17 cellular contexts compared by ENCODE assay signal in the genomic region with DNA sequence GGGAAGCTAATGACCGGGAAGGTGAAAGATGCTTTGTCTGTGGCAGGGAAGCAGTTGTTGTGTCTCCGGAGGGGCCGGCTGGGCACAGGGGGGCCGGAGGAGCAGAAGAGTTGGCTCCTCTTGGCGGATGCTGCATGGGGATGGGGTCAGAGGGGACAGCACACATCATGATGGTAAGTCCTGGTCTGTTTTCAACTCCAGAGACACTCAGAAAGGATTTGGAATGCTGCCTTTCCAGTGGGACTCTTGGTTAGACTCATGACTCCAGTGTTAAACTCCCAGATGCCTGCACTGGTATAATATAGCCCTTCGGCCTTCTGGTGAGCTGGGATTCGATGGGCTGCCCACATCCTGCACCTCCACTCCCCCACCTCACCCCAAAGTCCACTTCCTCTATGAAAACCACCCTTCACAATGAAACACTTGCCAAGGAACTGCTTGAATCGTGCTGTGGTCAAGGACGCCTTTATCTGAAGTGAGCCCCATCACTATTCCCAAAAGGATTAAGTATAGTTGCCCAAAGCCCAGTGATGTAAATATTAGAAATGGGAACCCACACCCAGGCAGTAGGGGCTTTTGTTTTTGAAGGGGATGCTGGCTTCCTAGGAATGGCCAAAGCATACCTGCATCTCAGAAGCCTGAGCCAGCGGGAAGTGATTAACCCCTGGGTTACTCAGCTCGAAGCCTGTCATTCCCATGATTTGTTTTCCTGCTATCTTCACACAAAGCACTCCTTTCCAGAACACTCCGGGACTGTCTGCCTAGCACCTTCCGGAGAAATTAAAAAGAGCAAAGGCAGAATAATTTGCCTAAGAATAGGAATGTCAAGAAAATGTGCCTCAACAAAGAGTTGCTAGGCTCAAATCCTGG. TPM values are rescaled to one million over a fixed set of nuclear protein-coding genes. Genes with fewer than 3 reads are reported as not detected.
DNase-seq lines count a peak whose midpoint lies in the region; ATAC-seq and TF ChIP-seq lines count a peak whose summit lies in the region.
"Had no signal": no experiment of that assay in that cellular context is flagged by ENCODE, and none has a peak within 500 bp of the region (broad histone marks: within the 10 kb centered on the region; RNA-seq: fewer than 3 reads in every experiment).

No MANE protein-coding gene starts in this region.

- H3K9me1 ChIP-seq in IMR-90 (ENCODE audit: insufficient read depth, low read length) = peaks cover 21% of the 10 kb centered on the region

- no peak for ATAC-seq in IMR-90 (ENCODE audit: low read depth)
- ATAC-seq in WTC11 = peak; percentile 63
- ATAC-seq in HG03095 (IDR thresholded peaks at IDR 0.05; ENCODE audit: unreplicated experiment) = no peak
- ATAC-seq in GM18520 (IDR thresholded peaks at IDR 0.05; ENCODE audit: unreplicated experiment) = no peak
- ATAC-seq: esophagus mucosa had no signal

- H2AK5ac ChIP-seq in IMR-90 (ENCODE audit: low read depth, low read length) = peak overlapping the region; percentile 5; the same call in 1 of the 2 replicates

- H3K4me3 ChIP-seq in IMR-90 (ENCODE audit: insufficient read depth, low read depth, low read length) (no peak overlapping the region), stomach smooth muscle (ENCODE audit: low read length in 2 of 2) (peak overlapping the region in 1 of 2 donors; percentile 54), BE2C (ENCODE audit: low read depth, low read length) (no peak overlapping the region)
- H3K4me3 ChIP-seq: SJCRH30 had no signal

- H3K27me3 ChIP-seq in IMR-90 (ENCODE audit: control insufficient read depth, insufficient read depth, low read length) (no peaks in the 10 kb centered on the region), stomach smooth muscle (ENCODE audit: control insufficient read depth in 1 of 2, insufficient read depth in 2 of 2, low read length in 2 of 2) (no peaks in the 10 kb centered on the region), BE2C (no peaks in the 10 kb centered on the region)
- H3K27me3 ChIP-seq: SJCRH30 had no signal

- H3K4me3 Mint-ChIP-seq in WTC11 = peak overlapping the region; percentile 39
- H3K4me3 Mint-ChIP-seq: activated naive CD8-positive, alpha-beta T cell had no signal

- H2AK9ac ChIP-seq in IMR-90 (replicated peaks; ENCODE audit: low read depth, low read length, poor library complexity) = peak overlapping the region; percentile 6

- peak overlapping the region; percentile 9 for H3K4ac ChIP-seq in IMR-90 (ENCODE audit: low read depth, low read length)

- no peak for TF ChIP-seq POLR2A in IMR-90 (IDR thresholded peaks at IDR 0.05; ENCODE audit: low read depth, low read length)

- intact Hi-C loops in IMR-90 (cut with micrococcal nuclease) = no loop called here

- 0 out of 2 replicates have a peak overlapping the region, but pooled peaks have one; percentile 61 for H4K5ac ChIP-seq in IMR-90 (ENCODE audit: low read depth, low read length)

- H3K9ac ChIP-seq in IMR-90 (ENCODE audit: low read depth, low read length) = no peak overlapping the region
- peak overlapping the region; percentile 1 to 59 for H3K9ac ChIP-seq in stomach smooth muscle (ENCODE audit: low read length in 2 of 2)

- H3K23ac ChIP-seq in IMR-90 (ENCODE audit: low read depth, low read length) = 0 out of 2 replicates have a peak overlapping the region, but pooled peaks have one; percentile 7

- no peaks in the 10 kb centered on the region for H3K27me3 Mint-ChIP-seq in WTC11 (ENCODE audit: low read depth)

- H4K8ac ChIP-seq in IMR-90 (ENCODE audit: low read depth in 2 of 2, low read length in 2 of 2) = peak overlapping the region in 1 of 2 experiments; percentile 53; a peak in 2 of 4 replicates

- TF ChIP-seq CTCF in IMR-90 (conservative IDR thresholded peaks at IDR 0.05; ENCODE audit: low read depth, low read length) (no peak), WTC11 (IDR thresholded peaks at IDR 0.05) (no peak), BE2C (IDR thresholded peaks at IDR 0.05; ENCODE audit: low read depth, low read length) (no peak)

- H3K36me3 ChIP-seq in IMR-90 (ENCODE audit: control insufficient read depth, insufficient read depth, low read length) (peaks cover 6% of the 10 kb centered on the region), stomach smooth muscle (ENCODE audit: control insufficient read depth in 2 of 2, insufficient read depth in 2 of 2, low read length in 2 of 2) (peaks cover 2 to 7% of the 10 kb centered on the region in 2 donors), BE2C (peaks cover 4% of the 10 kb centered on the region)
- H3K36me3 ChIP-seq: SJCRH30 had no signal

- H3K56ac ChIP-seq in IMR-90 (ENCODE audit: extremely low read depth, insufficient read depth, low read length) = no peak overlapping the region

- peak overlapping the region; percentile 49; the same call in 1 of the 2 replicates for H3K14ac ChIP-seq in IMR-90 (replicated peaks; ENCODE audit: low read depth, low read length)

- H2BK20ac ChIP-seq in IMR-90 (ENCODE audit: low read depth, low read length) = peak overlapping the region; percentile 59

- peak overlapping the region; percentile 71 for H2AFZ ChIP-seq in IMR-90 (replicated peaks; ENCODE audit: low read length, poor library complexity)

- H3K27ac ChIP-seq in IMR-90 (ENCODE audit: insufficient read depth, low read length) (peak overlapping the region; percentile 22; the same call in 1 of the 2 replicates), stomach smooth muscle (ENCODE audit: low read length) (peak overlapping the region; percentile 89)
- H3K27ac ChIP-seq: SJCRH30 had no signal

- peaks cover 20% of the 10 kb centered on the region for H4K20me1 ChIP-seq in IMR-90 (ENCODE audit: insufficient read depth, low read length)

- peak overlapping the region; percentile 14; the same call in 1 of the 2 replicates for H4K91ac ChIP-seq in IMR-90 (ENCODE audit: insufficient read depth, low read depth, low read length)

- dilution Hi-C loops in IMR-90 (cut with HindIII; ENCODE audit: low sequenced_read_pairs, unreplicated experiment) = no loop called here

- peak overlapping the region; percentile 23; the same call in 1 of the 3 replicates for H2BK15ac ChIP-seq in IMR-90 (ENCODE audit: low read depth, low read length)

- CTCF ChIA-PET in IMR-90 (lab: Yijun Ruan, JAX) = interaction anchor here (0.6 kb wide), 1 partner anchor 258 kb away, joined by 3 read pairs; no protein-coding TSS in a partner anchor
- CTCF ChIA-PET in WTC11 (lab: Charles Lee) = interaction anchor here (2.9 to 4.0 kb wide), 2 partner anchors 13 to 29 kb away, joined by 6 to 27 read pairs; no protein-coding TSS in a partner anchor

- peaks cover 10% of the 10 kb centered on the region; the same call in 1 of the 2 replicates for H3K36me3 Mint-ChIP-seq in WTC11
- H3K36me3 Mint-ChIP-seq: activated naive CD8-positive, alpha-beta T cell had no signal

- H2BK5ac ChIP-seq in IMR-90 (ENCODE audit: low read depth, low read length, poor library complexity, severe bottlenecking) = peak overlapping the region; percentile 24

- no peaks in the 10 kb centered on the region for H3K79me1 ChIP-seq in IMR-90 (ENCODE audit: low read depth in 1 of 2, low read length in 2 of 2)

- peaks cover 76% of the 10 kb centered on the region for H3K4me1 Mint-ChIP-seq in WTC11

- no peak overlapping the region; the same call in 1 of the 2 replicates for H2BK120ac ChIP-seq in IMR-90 (ENCODE audit: low read depth, low read length)

- no peak overlapping the region for H3K4me2 ChIP-seq in IMR-90 (ENCODE audit: low read depth, low read length)

- no peak for TF ChIP-seq RAD21 in IMR-90 (IDR thresholded peaks at IDR 0.05; ENCODE audit: low read length)

- no peaks in the 10 kb centered on the region for H3K9me3 ChIP-seq in IMR-90 (ENCODE audit: control insufficient read depth, insufficient read depth, low read length)
- H3K9me3 ChIP-seq in stomach smooth muscle (ENCODE audit: control insufficient read depth in 2 of 2, low read length in 2 of 2) = no peaks in the 10 kb centered on the region
- no peaks in the 10 kb centered on the region for H3K9me3 ChIP-seq in BE2C
- H3K9me3 ChIP-seq: SJCRH30 had no signal

- POLR2A ChIA-PET in IMR-90 (lab: Charles Lee; ENCODE audit: unreplicated experiment) (no interaction called here), WTC11 (lab: Charles Lee) (interaction anchor here (0.7 to 1.7 kb wide), 4 partner anchors 12 to 267 kb away, joined by 4 to 6 read pairs (median 4); no protein-coding TSS in a partner anchor)

- no TSS peak for BruUV-seq in IMR-90 (replicated peaks; lab: Mats Ljungman, UMichigan)

- H3K9me3 Mint-ChIP-seq in WTC11 = no peaks in the 10 kb centered on the region

- WGBS in IMR-90 (ENCODE audit: extremely low coverage in 2 of 2, insufficient read length in 1 of 2), 2 experiments = 54% methylated on average over 4 of the region's 13 CpGs; no CpG with 5 or more reads in 1 of the 2 experiments

- H3K18ac ChIP-seq in IMR-90 (ENCODE audit: low read depth, low read length) = peak overlapping the region; percentile 58

- in situ Hi-C loops in IMR-90 (cut with MboI; ENCODE audit: low sequenced_read_pairs) = no loop called here

- H3K27ac Mint-ChIP-seq in WTC11 = peak overlapping the region; percentile 96
- H3K27ac Mint-ChIP-seq: activated naive CD8-positive, alpha-beta T cell had no signal

- peaks cover 24% of the 10 kb centered on the region for H3K4me1 ChIP-seq in IMR-90 (ENCODE audit: control insufficient read depth, insufficient read depth, low read length)
- H3K4me1 ChIP-seq in stomach smooth muscle (ENCODE audit: control insufficient read depth, insufficient read depth, low read length) = peaks cover 63% of the 10 kb centered on the region
- peaks cover 7% of the 10 kb centered on the region; the same call in 1 of the 2 replicates for H3K4me1 ChIP-seq in BE2C
- H3K4me1 ChIP-seq: SJCRH30 had no signal

- no peak for DNase-seq in IMR-90
- peak; percentile 43 for DNase-seq in WTC11 (ENCODE audit: low spot score)
- DNase-seq in iPS-NIHi11 (ENCODE audit: low spot score) = peak; percentile 34
- no peak for DNase-seq in NCI-H1417 (lab: John Stamatoyannopoulos, UW)
- no peak for DNase-seq in BE2C
- DNase-seq: C1 segment of cervical spinal cord; DND-41; hippocampal formation; mammary epithelial cell; posterior cingulate gyrus; SJCRH30; stimulated activated CD4-positive, alpha-beta T cell treated with anti-CD3 and anti-CD28 coated beads, Interleukin-1b, Interleukin-23, amount 100 ng/mL, for 48 hours had no signal

TF ChIP-seq in IMR-90, 13 proteins besides CTCF, POLR2A, EP300 and RAD21 (continues in another document):
- no peak for TF ChIP-seq MAFK (IDR thresholded peaks at IDR 0.05; ENCODE audit: low read depth, low read length)

RNA-seq across cellular contexts. Expression of a gene that starts 33.8 kb away (rescaled TPM):
- total RNA-seq in IMR-90 (2012; rRNA removed) (661 and 997 TPM in 2 replicates), WTC11 (2021) (370 to 421 TPM (median 382 TPM) in 3 replicates)
- 1,566 and 1,623 TPM in 2 replicates for polyA plus RNA-seq in IMR-90 (2012; rRNA removed)
- 700 and 932 TPM in 2 replicates for polyA plus RNA-seq in IMR-90 (2012; cell fraction: cytosol; rRNA removed)
- polyA plus RNA-seq in IMR-90 (2012; cell fraction: nucleus; rRNA removed; ENCODE audit: low replicate concordance) = 972 and 2,415 TPM in 2 replicates
- 148 TPM for polyA plus RNA-seq in BE2C (2012; ENCODE audit: insufficient read depth, insufficient read length, low read depth)

RNA-seq across cellular contexts. Expression of a gene that starts 45.3 kb away (rescaled TPM):
- total RNA-seq in IMR-90 (2012; rRNA removed) (12.9 and 41.7 TPM in 2 replicates), WTC11 (2021) (14.9 to 17.2 TPM (median 14.9 TPM) in 3 replicates)
- polyA plus RNA-seq in IMR-90 (2012; rRNA removed) = 31.0 and 32.7 TPM in 2 replicates
- polyA plus RNA-seq in IMR-90 (2012; cell fraction: cytosol; rRNA removed) = 11.5 and 15.9 TPM in 2 replicates
- polyA plus RNA-seq in IMR-90 (2012; cell fraction: nucleus; rRNA removed; ENCODE audit: low replicate concordance) = 11.3 and 22.6 TPM in 2 replicates
- polyA plus RNA-seq in BE2C (2012; ENCODE audit: insufficient read depth, insufficient read length, low read depth) = 6.9 TPM

Comparison
In these comparisons a context has a peak if more than half of its experiments do, and no peak if none do; other contexts are left out.
1. DNase-seq: peak in WTC11 (single experiment) and iPS-NIHi11 (single experiment); none in IMR-90 (single experiment), NCI-H1417 (0 of 3) and BE2C (single experiment).